In genomic region chr2:64857581-64858471, GRCh38 we compare ENCODE assay signal across 8 cellular contexts.
DNase-seq lines count a peak whose midpoint lies in the region; ATAC-seq and TF ChIP-seq lines count a peak whose summit lies in the region.

No MANE protein-coding gene starts in this region.

- H3K36me3 ChIP-seq in BLaER1: no peaks in the 10 kb centered on the region
- no peaks in the 10 kb centered on the region for H3K36me3 ChIP-seq in SJCRH30

- H3K4me1 ChIP-seq in BLaER1 (peaks cover 67% of the 10 kb centered on the region), SJCRH30 (peaks cover 32% of the 10 kb centered on the region)

- H3K36me3 Mint-ChIP-seq in osteocyte (ENCODE audit: unreplicated experiment): no peaks in the 10 kb centered on the region

- no peak overlapping the region for H3K27ac ChIP-seq in BLaER1
- peak overlapping the region; percentile 97 for H3K27ac ChIP-seq in SJCRH30

- peaks cover 6% of the 10 kb centered on the region; the same call in 1 of the 2 replicates for H3K9me3 ChIP-seq in BLaER1
- no peaks in the 10 kb centered on the region for H3K9me3 ChIP-seq in SJCRH30 (replicated peaks)

- TF ChIP-seq CTCF in osteocyte (IDR thresholded peaks at IDR 0.05): no peak

- peaks cover 6% of the 10 kb centered on the region; the same call in 1 of the 2 replicates for H4K20me1 ChIP-seq in BLaER1

- H3K9me3 Mint-ChIP-seq in osteocyte (ENCODE audit: unreplicated experiment): no peaks in the 10 kb centered on the region

- DNase-seq in SJCRH30: peak; percentile 70 to 78
- DNase-seq in globus pallidus (ENCODE audit: low spot score): peak; percentile 89
- no peak for DNase-seq in osteocyte (ENCODE audit: extremely low spot score, unreplicated experiment)
- no peak for DNase-seq in NOMO-1 (lab: John Stamatoyannopoulos, UW; ENCODE audit: unreplicated experiment in 2 of 2)
- DNase-seq in activated naive CD4-positive, alpha-beta T cell treated with anti-CD3 and anti-CD28 coated beads, Interleukin-2, amount 50 U/mL, for 16 hours: no peak
- DNase-seq in A172 (ENCODE audit: low spot score): no peak

- peaks cover 66% of the 10 kb centered on the region for H3K27me3 ChIP-seq in BLaER1
- H3K27me3 ChIP-seq in SJCRH30: no peaks in the 10 kb centered on the region

- H3K4me3 ChIP-seq in BLaER1 (no peak overlapping the region), SJCRH30 (peak overlapping the region; percentile 58)

- H3K4me3 Mint-ChIP-seq in osteocyte (ENCODE audit: unreplicated experiment): no peak overlapping the region

- peaks cover 28% of the 10 kb centered on the region for H3K4me1 Mint-ChIP-seq in osteocyte (ENCODE audit: unreplicated experiment)

- peak overlapping the region; percentile 81 for H3K27ac Mint-ChIP-seq in osteocyte (ENCODE audit: unreplicated experiment)

- peak overlapping the region; percentile 94 for H3K4me2 ChIP-seq in BLaER1

- no peaks in the 10 kb centered on the region for H3K27me3 Mint-ChIP-seq in osteocyte (ENCODE audit: unreplicated experiment)

- ATAC-seq in GM21576 (IDR thresholded peaks at IDR 0.05; ENCODE audit: unreplicated experiment): no peak

- H3K9ac ChIP-seq in BLaER1: peak overlapping the region; percentile 4; the same call in 1 of the 2 replicates

Comparison
In these comparisons a context has a peak if more than half of its experiments do, and no peak if none do; other contexts are left out.
1. DNase-seq: peak in SJCRH30 (2 of 2) and globus pallidus (single experiment); none in osteocyte (single experiment), NOMO-1 (0 of 2), activated naive CD4-positive, alpha-beta T cell treated with anti-CD3 and anti-CD28 coated beads, Interleukin-2, amount 50 U/mL, for 16 hours (single experiment) and A172 (single experiment).